Comparison of ENCODE assay signal across 10 cellular contexts in genomic region chr1:38152351-38153082, GRCh38.
A peak's percentile ranks its signal among the peaks of the same experiment; 100 is the strongest.
DNase-seq lines count a peak whose midpoint lies in the region; FAIRE-seq and TF ChIP-seq lines count a peak whose summit lies in the region.
"Had no signal": no experiment of that assay in that cellular context is flagged by ENCODE, and none has a peak within 500 bp of the region (broad histone marks: within the 10 kb centered on the region; RNA-seq: fewer than 3 reads in every experiment).

No MANE protein-coding gene starts in this region.

- H2AFZ ChIP-seq in Loucy (ENCODE audit: low read length) (no peak overlapping the region), OCI-LY7 (ENCODE audit: low read length) (no peak overlapping the region)

- peaks cover 12% of the 10 kb centered on the region for H3K9me3 Mint-ChIP-seq in nephron progenitor cell

- no peaks in the 10 kb centered on the region for H4K20me1 ChIP-seq in Loucy (ENCODE audit: insufficient read depth, low read length, poor library complexity, severe bottlenecking)
- no peaks in the 10 kb centered on the region for H4K20me1 ChIP-seq in OCI-LY7 (ENCODE audit: insufficient read depth, low read length)

- peak overlapping the region; percentile 49 for H3K27ac ChIP-seq in OCI-LY7 (ENCODE audit: low read depth, low read length, poor library complexity, severe bottlenecking)
- H3K27ac ChIP-seq: SK-N-MC had no signal

- CTCF ChIA-PET in OCI-LY7 (lab: Charles Lee; ENCODE audit: unreplicated experiment), result no interaction called here

- H3K4me2 ChIP-seq in Loucy (ENCODE audit: low read depth, low read length, poor library complexity, severe bottlenecking) (no peak overlapping the region), OCI-LY7 (ENCODE audit: low read length) (peak overlapping the region; percentile 53)

- POLR2A ChIA-PET in OCI-LY7 (lab: Charles Lee), result no interaction called here

- H3K9me3 ChIP-seq in Loucy (ENCODE audit: insufficient read depth, low read depth, low read length) (no peaks in the 10 kb centered on the region), OCI-LY7 (ENCODE audit: low read length) (0 out of 2 replicates have a peak, but pooled peaks cover 4% of the 10 kb centered on the region)

- no TSS peak for BruUV-seq in OCI-LY7 (replicated peaks; lab: Mats Ljungman, UMichigan)

- H3K36me3 ChIP-seq in Loucy (ENCODE audit: insufficient read depth, low read length) (no peaks in the 10 kb centered on the region), OCI-LY7 (ENCODE audit: insufficient read depth, low read length) (no peaks in the 10 kb centered on the region)

- peaks cover 22% of the 10 kb centered on the region for H3K27me3 Mint-ChIP-seq in nephron progenitor cell (ENCODE audit: low read depth, poor library complexity)

- TF ChIP-seq CTCF in Loucy (conservative IDR thresholded peaks at IDR 0.05; ENCODE audit: low read length), result peak; percentile 46
- TF ChIP-seq CTCF in OCI-LY7 (conservative IDR thresholded peaks at IDR 0.05; ENCODE audit: low read length), result peak; percentile 68
- TF ChIP-seq CTCF in nephron progenitor cell (IDR thresholded peaks at IDR 0.05), result no peak

- H3K27me3 ChIP-seq in Loucy (ENCODE audit: insufficient read depth, low read length, poor library complexity, severe bottlenecking), result no peaks in the 10 kb centered on the region

- H3K4me1 ChIP-seq in Loucy (ENCODE audit: insufficient read depth, low read length, poor library complexity, severe bottlenecking), result no peaks in the 10 kb centered on the region
- H3K4me1 ChIP-seq in OCI-LY7 (ENCODE audit: insufficient read depth, low read length, poor library complexity, severe bottlenecking), result peaks cover 34% of the 10 kb centered on the region

- H3F3A ChIP-seq in Loucy (ENCODE audit: low read depth), result no peaks in the 10 kb centered on the region

- TF ChIP-seq POLR2A in GM12891 (IDR thresholded peaks at IDR 0.05; ENCODE audit: low read depth, low read length), result no peak

- H3K9me2 ChIP-seq in Loucy (replicated peaks; ENCODE audit: low read depth, low read length) (no peaks in the 10 kb centered on the region), OCI-LY7 (ENCODE audit: insufficient read depth, low read length) (no peaks in the 10 kb centered on the region)

- H3K4me1 Mint-ChIP-seq in nephron progenitor cell, result peaks cover 10% of the 10 kb centered on the region

- DNase-seq in GM12891 (ENCODE audit: insufficient read length, low spot score), result no peak
- DNase-seq in OCI-LY7 (ENCODE audit: low spot score), result peak; percentile 57
- peak; percentile 95 for DNase-seq in myocyte (ENCODE audit: low read depth)
- no peak for DNase-seq in dermis blood vessel endothelial cell
- no peak for DNase-seq in nephron progenitor cell
- no peak for DNase-seq in T-helper 9 cell
- DNase-seq in globus pallidus (ENCODE audit: low spot score), result no peak
- DNase-seq: aorta had no signal

- no peaks in the 10 kb centered on the region for H3K79me2 ChIP-seq in Loucy (ENCODE audit: insufficient read depth, low read length)
- H3K79me2 ChIP-seq in OCI-LY7 (ENCODE audit: insufficient read depth, low read depth, low read length), result no peaks in the 10 kb centered on the region

- H3K4me3 Mint-ChIP-seq in nephron progenitor cell, result no peak overlapping the region

- intact Hi-C loops in OCI-LY7 (cut with micrococcal nuclease; ENCODE audit: unreplicated experiment), result no loop called here

- no peak overlapping the region for H3K27ac Mint-ChIP-seq in nephron progenitor cell

- no peaks in the 10 kb centered on the region for H3K36me3 Mint-ChIP-seq in nephron progenitor cell (ENCODE audit: low read depth)

- no peak overlapping the region for H3K4me3 ChIP-seq in Loucy (ENCODE audit: low read length, poor library complexity, severe bottlenecking)
- H3K4me3 ChIP-seq in OCI-LY7 (ENCODE audit: low read depth, low read length, poor library complexity, severe bottlenecking), result no peak overlapping the region
- H3K4me3 ChIP-seq: SK-N-MC had no signal

- H3K9ac ChIP-seq in Loucy (ENCODE audit: low read depth, low read length, poor library complexity, severe bottlenecking), result no peak overlapping the region

- peak; percentile 70 for FAIRE-seq in GM12891 (lab: Jason Lieb, UNC)

TF ChIP-seq in GM12891, 5 proteins besides CTCF, POLR2A, EP300 and RAD21:
- TF ChIP-seq POU2F2 (IDR thresholded peaks at IDR 0.05; ENCODE audit: low read depth, low read length) (no peak), SPI1 (IDR thresholded peaks at IDR 0.05; ENCODE audit: low read depth, low read length) (no peak), PAX5 (IDR thresholded peaks at IDR 0.05; ENCODE audit: insufficient read depth, low read length, severe bottlenecking) (no peak)

Comparison
In these comparisons a context has a peak if more than half of its experiments do, and no peak if none do; other contexts are left out.
1. DNase-seq: peak in OCI-LY7 (single experiment) and myocyte (single experiment); none in GM12891 (single experiment), dermis blood vessel endothelial cell (single experiment), nephron progenitor cell (single experiment), T-helper 9 cell (single experiment) and globus pallidus (single experiment).